In genomic region chrX:10636337-10636736, GRCh38 we compare ENCODE assay signal across 8 cellular contexts. TPM values are rescaled to one million over a fixed set of nuclear protein-coding genes. Genes with fewer than 3 reads are reported as not detected.
DNase-seq lines count a peak whose midpoint lies in the region; ATAC-seq, FAIRE-seq and TF ChIP-seq lines count a peak whose summit lies in the region.

No MANE protein-coding gene starts in this region.

- no peak overlapping the region for H3K9ac ChIP-seq in K562 (ENCODE audit: insufficient read depth in 1 of 2, low read depth in 2 of 2, low read length in 2 of 2)

- intact Hi-C loops in K562 (cut with micrococcal nuclease), result loop anchor here (2.0 to 10.0 kb wide), 2 partner anchors 446 to 502 kb away; no protein-coding TSS in a partner anchor

- no TSS peak for BruUV-seq in K562 (replicated peaks; lab: Mats Ljungman, UMichigan)

- POLR2A ChIA-PET in K562 (lab: Yijun Ruan, JAX), result no interaction called here

- no peaks in the 10 kb centered on the region for H3K9me1 ChIP-seq in K562 (ENCODE audit: control insufficient read depth, insufficient read depth, low read length)

- no peak overlapping the region for H3K4me2 ChIP-seq in K562 (ENCODE audit: insufficient read depth, low read length)

- no peak overlapping the region for H3K27ac ChIP-seq in K562 (ENCODE audit: extremely low read depth, low read depth, low read length)

- no peaks in the 10 kb centered on the region for H3K9me3 ChIP-seq in BE2C
- no peaks in the 10 kb centered on the region for H3K9me3 ChIP-seq in K562 (replicated peaks; ENCODE audit: control insufficient read depth, insufficient read depth, low read depth, low read length)

- H2AFZ ChIP-seq in K562 (ENCODE audit: low read depth, low read length), result no peak overlapping the region

- TF ChIP-seq RAD21 in K562 (CRISPR knock-in tag; conservative IDR thresholded peaks at IDR 0.05 in 1 of 2, IDR thresholded peaks at IDR 0.05 in 1 of 2), result peak; percentile 57 to 60

- H3K36me3 ChIP-seq in BE2C (no peaks in the 10 kb centered on the region), K562 (ENCODE audit: control insufficient read depth, insufficient read depth, low read length) (no peaks in the 10 kb centered on the region)

- H4K20me1 ChIP-seq in K562 (replicated peaks; ENCODE audit: control insufficient read depth, insufficient read depth, low read length), result no peaks in the 10 kb centered on the region

- ATAC-seq in K562, result 0 out of 3 replicates have a peak, but pooled peaks have one; percentile 35
- ATAC-seq in left lobe of liver, result peak; percentile 90
- no peak for ATAC-seq in GM19455 (IDR thresholded peaks at IDR 0.05; ENCODE audit: unreplicated experiment)
- no peak for ATAC-seq in HG03135 (IDR thresholded peaks at IDR 0.05; ENCODE audit: unreplicated experiment)
- ATAC-seq in GM19023 (IDR thresholded peaks at IDR 0.05; ENCODE audit: unreplicated experiment), result no peak

- no peaks in the 10 kb centered on the region for H3K4me1 ChIP-seq in BE2C
- no peaks in the 10 kb centered on the region for H3K4me1 ChIP-seq in K562 (replicated peaks in 1 of 2; ENCODE audit: control insufficient read depth in 2 of 2, insufficient read depth in 2 of 2, low read length in 2 of 2)

- in situ Hi-C loops in K562 (cut with MboI), result no loop called here

- DNase-seq in BE2C (peak; percentile 32), LNCaP clone FGC (ENCODE audit: low read depth) (no peak), K562 (ENCODE audit: extremely low read depth in 1 of 4, low spot score in 3 of 4) (peak; percentile 6 to 16 (median 10)), left lobe of liver (ENCODE audit: low spot score) (peak; percentile 45), activated T-cell treated with anti-CD3 and anti-CD28 coated beads for 4 hours (no peak)

- H3K4me3 ChIP-seq in BE2C (ENCODE audit: low read depth, low read length), result no peak overlapping the region
- H3K4me3 ChIP-seq in LNCaP clone FGC (ENCODE audit: low read depth, low read length), result no peak overlapping the region
- H3K4me3 ChIP-seq in K562, result no peak overlapping the region

- WGBS in K562 (ENCODE audit: insufficient coverage, low coverage, missing lambda C conversion rate), result 0% methylated on average over 2 of the region's 3 CpGs

- no peaks in the 10 kb centered on the region for H3K79me2 ChIP-seq in K562 (ENCODE audit: control insufficient read depth, insufficient read depth, low read length)

- no peak for TF ChIP-seq POLR2A in K562 (conservative IDR thresholded peaks at IDR 0.05)

- peak; percentile 90 for TF ChIP-seq CTCF in BE2C (IDR thresholded peaks at IDR 0.05; ENCODE audit: low read depth, low read length)
- peak; percentile 52 for TF ChIP-seq CTCF in LNCaP clone FGC (IDR thresholded peaks at IDR 0.05; ENCODE audit: control insufficient read depth, extremely low read depth, insufficient read depth)
- peak; percentile 48 to 60 (median 52) for TF ChIP-seq CTCF in K562 (IDR thresholded peaks at IDR 0.05 in 2 of 3, conservative IDR thresholded peaks at IDR 0.05 in 1 of 3; ENCODE audit: insufficient read depth in 2 of 3, low read depth in 1 of 3, low read length in 3 of 3)

- no peaks in the 10 kb centered on the region for H3K27me3 ChIP-seq in BE2C
- no peaks in the 10 kb centered on the region for H3K27me3 ChIP-seq in K562 (ENCODE audit: control insufficient read depth in 2 of 2, insufficient read depth in 2 of 2, low read length in 2 of 2)

- TF ChIP-seq EP300 in K562 (IDR thresholded peaks at IDR 0.05; ENCODE audit: low read length), result no peak

- no peak for FAIRE-seq in K562 (lab: Jason Lieb, UNC)

- CTCF ChIA-PET in K562 (lab: Yijun Ruan, JAX; ENCODE audit: low intra/inter-chr PET ratio), result interaction anchor here (1.4 kb wide), 1 partner anchor 446 kb away, joined by 10 read pairs; no protein-coding TSS in a partner anchor

TF ChIP-seq in K562, 482 proteins besides CTCF, POLR2A, EP300 and RAD21:
- TF ChIP-seq IRF2 (CRISPR knock-in tag; IDR thresholded peaks at IDR 0.05) (no peak), SMC3 (conservative IDR thresholded peaks at IDR 0.05; ENCODE audit: insufficient read depth, low read depth, low read length) (0 out of 2 replicates have a peak, but pooled peaks have one; percentile 11), ZNF184 (CRISPR knock-in tag; IDR thresholded peaks at IDR 0.05) (no peak), ESRRA (IDR thresholded peaks at IDR 0.05; ENCODE audit: borderline replicate concordance, low read depth) (no peak), KAT7 (CRISPR knock-in tag; IDR thresholded peaks at IDR 0.05; ENCODE audit: borderline replicate concordance) (no peak), ZBTB8A (IDR thresholded peaks at IDR 0.05; ENCODE audit: partially characterized antibody) (no peak)

RNA-seq across cellular contexts. Expression of gene MID1, which starts 16.0 kb away (rescaled TPM):
- 2.2 TPM for polyA plus RNA-seq in BE2C (2012; ENCODE audit: insufficient read depth, insufficient read length, low read depth)
- total RNA-seq in K562 (2011; cell fraction: chromatin; rRNA removed; ENCODE audit: low replicate concordance), result 0.72 and 1.00 TPM in 2 replicates
- 0.53 and 0.67 TPM in 2 replicates for total RNA-seq in K562 (2011; cell fraction: nucleolus; rRNA removed)
- total RNA-seq in K562 (2011; cell fraction: nucleoplasm; rRNA removed), result 0.59 and 1.1 TPM in 2 replicates
- 0.09 and 0.29 TPM in 2 replicates for total RNA-seq in K562 (2014; rRNA removed)
- total RNA-seq in K562 (2014; rRNA removed; fragmentation: Illumina TruSeq; extraction: Trizol), result 0.29 and 0.33 TPM in 2 replicates
- 0.49 and 0.54 TPM in 2 replicates for total RNA-seq in K562 (2015; rRNA removed; fragmentation: Illumina TruSeq; extraction: Trizol)
- total RNA-seq in K562 (2021), result 0.51 and 0.60 TPM in 2 replicates
- polyA plus RNA-seq in K562 (2011; rRNA removed), result 0.45 and 0.54 TPM in 2 replicates
- polyA plus RNA-seq in K562 (2011; cell fraction: cytosol; rRNA removed), result 0.46 and 0.64 TPM in 2 replicates
- 1.1 and 1.8 TPM in 2 replicates for polyA plus RNA-seq in K562 (2011; cell fraction: nucleus; rRNA removed)
- polyA plus RNA-seq in K562 (2012), result 0.38 and 0.48 TPM in 2 replicates
- polyA plus RNA-seq in K562 (2014; fragmentation: Illumina TruSeq; extraction: Trizol), result 0.54 and 0.58 TPM in 2 replicates
- polyA plus RNA-seq in K562 (2014; fragmentation: Nextera tagmentation; extraction: Ambion mirVana), result under 1 TPM; 0.07 to 0.28 TPM
- 0.13 and 0.17 TPM in 2 replicates for polyA plus RNA-seq in K562 (2014; rRNA removed)
- 1.2 and 2.2 TPM in 2 replicates for polyA minus RNA-seq in K562 (2011; rRNA and poly(A)+ RNA removed)
- polyA minus RNA-seq in K562 (2011; cell fraction: cytosol; rRNA and poly(A)+ RNA removed), result 0.64 and 0.67 TPM in 2 replicates
- polyA minus RNA-seq in K562 (2011; cell fraction: nucleus; rRNA and poly(A)+ RNA removed), result 0.94 and 1.6 TPM in 2 replicates
- total RNA-seq in left lobe of liver, result 2.4 TPM

Comparison
In these comparisons a context has a peak if more than half of its experiments do, and no peak if none do; other contexts are left out.
1. DNase-seq: peak in BE2C (single experiment), K562 (4 of 4) and left lobe of liver (single experiment); none in LNCaP clone FGC (single experiment) and activated T-cell treated with anti-CD3 and anti-CD28 coated beads for 4 hours (single experiment).
2. ATAC-seq: peak in K562 (single experiment) and left lobe of liver (single experiment); none in GM19455 (single experiment), HG03135 (single experiment) and GM19023 (single experiment).
3. Peak in every context shown above with its lines, with median percentiles within 50 percentile points of each other: CTCF ChIP-seq.